ENCODE assay signal across 30 cellular contexts in the genomic region with DNA sequence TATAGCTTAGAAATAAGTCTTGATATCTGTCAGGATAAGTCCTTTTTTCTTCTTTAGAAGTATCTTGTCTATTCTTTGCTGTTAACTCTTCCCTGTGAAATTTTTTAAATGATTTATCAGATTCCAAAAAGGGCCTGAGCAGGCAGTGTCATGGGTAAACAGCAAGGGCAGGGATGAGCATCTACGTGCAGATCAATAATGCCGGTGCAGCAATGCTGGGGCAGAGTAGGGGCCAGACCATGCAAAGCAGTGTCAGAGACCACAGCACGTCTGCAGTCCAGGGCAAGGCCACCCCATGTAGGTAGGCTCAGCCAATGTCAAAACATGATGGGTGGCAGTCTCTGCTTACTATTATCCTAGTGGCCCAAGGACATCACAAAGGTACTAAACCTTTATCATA.
"Had no signal": no experiment of that assay in that cellular context is flagged by ENCODE, and none has a peak within 500 bp of the region (broad histone marks: within the 10 kb centered on the region; RNA-seq: fewer than 3 reads in every experiment).

No MANE protein-coding gene starts in this region.

- DNase-seq: activated CD4-positive, alpha-beta memory T cell treated with anti-CD3 and anti-CD28 coated beads, Interleukin-2, amount 10 ng/mL, durations not matched to agents 7 days and 5 days; activated CD4-positive, alpha-beta T cell treated with anti-CD3 and anti-CD28 coated beads for 1 hour; activated CD4-positive, alpha-beta T cell treated with anti-CD3 and anti-CD28 coated beads for 4 hours; activated CD4-positive, alpha-beta T cell treated with anti-CD3 and anti-CD28 coated beads, Interleukin-2, amount 10 ng/mL, durations not matched to agents 7 days and 5 days; activated CD4-positive, alpha-beta T cell treated with anti-CD3 and anti-CD28 coated beads, Interleukin-2, amount 50 U/mL, for 4 hours; activated CD8-positive, alpha-beta memory T cell treated with anti-CD3 and anti-CD28 coated beads, Interleukin-2, amount 50 U/mL, for 48 hours; activated gamma-delta T cell; activated naive CD4-positive, alpha-beta T cell; activated naive CD4-positive, alpha-beta T cell treated with anti-CD3 and anti-CD28 coated beads, Interleukin-2, amount 10 ng/mL, durations not matched to agents 7 days and 5 days; activated naive CD8-positive, alpha-beta T cell treated with anti-CD3 and anti-CD28 coated beads, Interleukin-2, amount 10 ng/mL, durations not matched to agents 7 days and 5 days; activated T-cell treated with anti-CD3 and anti-CD28 coated beads for 4 hours; activated T-cell treated with anti-CD3 and anti-CD28 coated beads, Interleukin-2, amount 50 U/mL, for 24 hours; activated T-cell treated with anti-CD3 and anti-CD28 coated beads, Interleukin-2, amount 50 U/mL, for 72 hours; central memory CD4-positive, alpha-beta T cell; cerebellar nuclear complex; colonic mucosa; effector CD8-positive, alpha-beta T cell; esophagus squamous epithelium; foreskin melanocyte; T-helper 2 cell had no signal

- H3K9me3 Mint-ChIP-seq: activated CD4-positive, alpha-beta memory T cell treated with anti-CD3 and anti-CD28 coated beads, Interleukin-2, amount 10 ng/mL, durations not matched to agents 7 days and 5 days; activated CD4-positive, alpha-beta T cell treated with anti-CD3 and anti-CD28 coated beads, Interleukin-2, amount 10 ng/mL, durations not matched to agents 7 days and 5 days; activated naive CD4-positive, alpha-beta T cell treated with anti-CD3 and anti-CD28 coated beads, Interleukin-2, amount 10 ng/mL, durations not matched to agents 7 days and 5 days; activated naive CD4-positive, alpha-beta T cell treated with anti-CD3 and anti-CD28 coated beads, Interleukin-2, amount 50 U/mL, for 72 hours; activated naive CD8-positive, alpha-beta T cell treated with anti-CD3 and anti-CD28 coated beads, Interleukin-2, amount 10 ng/mL, durations not matched to agents 7 days and 5 days; activated T-cell treated with anti-CD3 and anti-CD28 coated beads, Interleukin-2, amount 50 U/mL, for 24 hours; activated T-cell treated with anti-CD3 and anti-CD28 coated beads, Interleukin-2, amount 50 U/mL, for 72 hours; brain; WTC11 had no signal

- H3K4me1 Mint-ChIP-seq: activated CD4-positive, alpha-beta memory T cell treated with anti-CD3 and anti-CD28 coated beads, Interleukin-2, amount 10 ng/mL, durations not matched to agents 7 days and 5 days; activated CD4-positive, alpha-beta T cell treated with anti-CD3 and anti-CD28 coated beads, Interleukin-2, amount 10 ng/mL, durations not matched to agents 7 days and 5 days; activated naive CD4-positive, alpha-beta T cell treated with anti-CD3 and anti-CD28 coated beads, Interleukin-2, amount 10 ng/mL, durations not matched to agents 7 days and 5 days; activated naive CD8-positive, alpha-beta T cell treated with anti-CD3 and anti-CD28 coated beads, Interleukin-2, amount 10 ng/mL, durations not matched to agents 7 days and 5 days had no signal

- H3K36me3 ChIP-seq: ascending aorta, breast epithelium, cardiac muscle cell, colonic mucosa, esophagus squamous epithelium, gastroesophageal sphincter had no signal

- H3K27ac Mint-ChIP-seq: activated CD4-positive, alpha-beta memory T cell treated with anti-CD3 and anti-CD28 coated beads, Interleukin-2, amount 10 ng/mL, durations not matched to agents 7 days and 5 days; activated CD4-positive, alpha-beta T cell treated with anti-CD3 and anti-CD28 coated beads, Interleukin-2, amount 10 ng/mL, durations not matched to agents 7 days and 5 days; activated naive CD4-positive, alpha-beta T cell treated with anti-CD3 and anti-CD28 coated beads, Interleukin-2, amount 10 ng/mL, durations not matched to agents 7 days and 5 days; activated naive CD4-positive, alpha-beta T cell treated with anti-CD3 and anti-CD28 coated beads, Interleukin-2, amount 50 U/mL, for 72 hours; activated naive CD8-positive, alpha-beta T cell treated with anti-CD3 and anti-CD28 coated beads, Interleukin-2, amount 10 ng/mL, durations not matched to agents 7 days and 5 days; activated T-cell treated with anti-CD3 and anti-CD28 coated beads, Interleukin-2, amount 50 U/mL, for 24 hours; activated T-cell treated with anti-CD3 and anti-CD28 coated beads, Interleukin-2, amount 50 U/mL, for 72 hours; WTC11 had no signal

- H3K36me3 Mint-ChIP-seq: activated naive CD4-positive, alpha-beta T cell treated with anti-CD3 and anti-CD28 coated beads, Interleukin-2, amount 10 ng/mL, durations not matched to agents 7 days and 5 days; activated naive CD4-positive, alpha-beta T cell treated with anti-CD3 and anti-CD28 coated beads, Interleukin-2, amount 50 U/mL, for 72 hours; activated naive CD8-positive, alpha-beta T cell treated with anti-CD3 and anti-CD28 coated beads, Interleukin-2, amount 10 ng/mL, durations not matched to agents 7 days and 5 days; brain; WTC11 had no signal

- ATAC-seq: activated naive CD4-positive, alpha-beta T cell treated with anti-CD3 and anti-CD28 coated beads, Interleukin-2, amount 50 U/mL, for 72 hours; activated T-cell treated with anti-CD3 and anti-CD28 coated beads, Interleukin-2, amount 50 U/mL, for 72 hours; gastroesophageal sphincter; WTC11 had no signal

- H3K4me1 ChIP-seq: colonic mucosa had no signal

- H3K4me3 Mint-ChIP-seq: activated CD4-positive, alpha-beta memory T cell treated with anti-CD3 and anti-CD28 coated beads, Interleukin-2, amount 10 ng/mL, durations not matched to agents 7 days and 5 days; activated CD4-positive, alpha-beta T cell treated with anti-CD3 and anti-CD28 coated beads, Interleukin-2, amount 10 ng/mL, durations not matched to agents 7 days and 5 days; activated naive CD4-positive, alpha-beta T cell treated with anti-CD3 and anti-CD28 coated beads, Interleukin-2, amount 10 ng/mL, durations not matched to agents 7 days and 5 days; activated naive CD8-positive, alpha-beta T cell treated with anti-CD3 and anti-CD28 coated beads, Interleukin-2, amount 10 ng/mL, durations not matched to agents 7 days and 5 days; activated T-cell treated with anti-CD3 and anti-CD28 coated beads, Interleukin-2, amount 50 U/mL, for 24 hours; activated T-cell treated with anti-CD3 and anti-CD28 coated beads, Interleukin-2, amount 50 U/mL, for 72 hours; brain; WTC11 had no signal

- H3K9me3 ChIP-seq: ascending aorta, breast epithelium, colonic mucosa, esophagus squamous epithelium, gastroesophageal sphincter had no signal

- H3K27me3 ChIP-seq: ascending aorta, breast epithelium, cardiac muscle cell, colonic mucosa, gastroesophageal sphincter had no signal

- H3K4me3 ChIP-seq: ascending aorta, breast epithelium, cardiac muscle cell, colonic mucosa, esophagus squamous epithelium, gastroesophageal sphincter had no signal

- FAIRE-seq: endometrium, endothelial cell of umbilical vein had no signal

- H3K27ac ChIP-seq: ascending aorta, cardiac muscle cell, colonic mucosa, epithelial cell of prostate, esophagus squamous epithelium had no signal
